Comparison of ENCODE assay signal across 8 cellular contexts in the genomic region with DNA sequence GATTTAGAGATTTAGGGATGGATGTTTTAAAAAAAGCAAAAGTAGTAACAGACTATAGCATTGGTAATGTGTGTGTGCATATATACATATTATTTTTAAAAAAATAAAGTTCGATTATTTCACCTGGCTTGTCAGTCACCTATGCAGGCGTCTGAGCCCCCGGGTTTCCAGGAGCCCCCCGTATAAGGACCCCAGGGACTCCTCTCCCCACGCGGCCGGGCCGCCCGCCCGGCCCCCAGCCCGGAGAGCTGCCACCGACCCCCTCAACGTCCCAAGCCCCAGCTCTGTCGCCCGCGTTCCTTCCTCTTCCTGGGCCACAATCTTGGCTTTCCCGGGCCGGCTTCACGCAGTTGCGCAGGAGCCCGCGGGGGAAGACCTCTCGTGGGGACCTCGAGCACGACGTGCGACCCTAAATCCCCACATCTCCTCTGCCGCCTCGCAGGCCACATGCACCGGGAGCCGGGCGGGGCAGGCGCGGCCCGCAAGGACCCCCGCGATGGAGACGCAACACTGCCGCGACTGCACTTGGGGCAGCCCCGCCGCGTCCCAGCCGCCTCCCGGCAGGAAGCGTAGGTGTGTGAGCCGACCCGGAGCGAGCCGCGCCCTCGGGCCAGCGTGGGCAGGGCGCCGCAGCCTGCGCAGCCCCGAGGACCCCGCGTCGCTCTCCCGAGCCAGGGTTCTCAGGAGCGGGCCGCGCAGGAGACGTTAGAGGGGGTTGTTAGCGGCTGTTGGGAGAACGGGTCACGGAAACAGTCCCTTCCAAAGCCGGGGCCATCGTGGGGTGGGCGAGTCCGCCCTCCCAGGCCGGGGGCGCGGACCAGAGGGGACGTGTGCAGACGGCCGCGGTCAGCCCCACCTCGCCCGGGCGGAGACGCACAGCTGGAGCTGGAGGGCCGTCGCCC. TPM values are rescaled to one million over a fixed set of nuclear protein-coding genes. Genes with fewer than 3 reads are reported as not detected.
DNase-seq lines count a peak whose midpoint lies in the region; ATAC-seq and TF ChIP-seq lines count a peak whose summit lies in the region.

No MANE protein-coding gene starts in this region.

- H3K9me3 ChIP-seq in ascending aorta (no peaks in the 10 kb centered on the region), subcutaneous abdominal adipose tissue (ENCODE audit: control insufficient read depth in 5 of 5, low read length in 5 of 5) (no peaks in the 10 kb centered on the region)

- H3K27me3 ChIP-seq in ascending aorta (peaks cover 5% of the 10 kb centered on the region), subcutaneous abdominal adipose tissue (ENCODE audit: control insufficient read depth in 5 of 5, insufficient read depth in 4 of 5, low read length in 5 of 5) (peaks cover 10 to 35% (median 28%) of the 10 kb centered on the region in 5 donors)

- H3K4me3 ChIP-seq in ascending aorta: peak overlapping the region; percentile 59 to 77
- peak overlapping the region in 4 of 5 donors; percentile 50 to 69 (median 62) for H3K4me3 ChIP-seq in subcutaneous abdominal adipose tissue (ENCODE audit: low read depth in 1 of 5, low read length in 5 of 5)

- H3K36me3 ChIP-seq in ascending aorta: no peaks in the 10 kb centered on the region
- no peaks in the 10 kb centered on the region for H3K36me3 ChIP-seq in subcutaneous abdominal adipose tissue (ENCODE audit: control insufficient read depth in 5 of 5, insufficient read depth in 5 of 5, low read length in 5 of 5)

- ATAC-seq in HG02798 (IDR thresholded peaks at IDR 0.05; ENCODE audit: poor library complexity, unreplicated experiment) (peak; percentile 47), GM18498 (IDR thresholded peaks at IDR 0.05; ENCODE audit: unreplicated experiment) (no peak)

- intact Hi-C loops in ascending aorta (cut with DNase I): no loop called here

- no peak overlapping the region for H3K9ac ChIP-seq in subcutaneous abdominal adipose tissue (ENCODE audit: low read length in 5 of 5)

- H3K4me1 ChIP-seq in ascending aorta: peaks cover 9 to 20% of the 10 kb centered on the region in 2 donors
- peaks cover 0 to 29% (median 28%) of the 10 kb centered on the region in 5 donors for H3K4me1 ChIP-seq in subcutaneous abdominal adipose tissue (ENCODE audit: control insufficient read depth in 5 of 5, insufficient read depth in 5 of 5, low read length in 5 of 5)

- DNase-seq in Daoy (ENCODE audit: low read depth): peak; percentile 46
- no peak for DNase-seq in ascending aorta (ENCODE audit: low spot score in 2 of 2)
- DNase-seq in iPS-NIHi7 (ENCODE audit: extremely low spot score): peak; percentile 44
- DNase-seq in HUDEP-2 (lab: John Stamatoyannopoulos, UW; ENCODE audit: unreplicated experiment in 76 of 76): no peak
- no peak for DNase-seq in NCI-H2196 (lab: John Stamatoyannopoulos, UW; ENCODE audit: unreplicated experiment)

- no peak overlapping the region for H3K27ac ChIP-seq in ascending aorta
- no peak overlapping the region for H3K27ac ChIP-seq in subcutaneous abdominal adipose tissue (ENCODE audit: low read depth, low read length)

- TF ChIP-seq CTCF in ascending aorta (IDR thresholded peaks at IDR 0.05): no peak

RNA-seq across cellular contexts. Expression of a gene that starts 0.8 kb away (rescaled TPM):
- total RNA-seq in Daoy (2014; rRNA removed; shearing (Covaris generic)): 3.1 and 4.9 TPM in 2 replicates
- total RNA-seq in ascending aorta: not detected

Comparison
In these comparisons a context has a peak if more than half of its experiments do, and no peak if none do; other contexts are left out.
1. DNase-seq: peak in Daoy (single experiment) and iPS-NIHi7 (single experiment); none in ascending aorta (0 of 2), HUDEP-2 (0 of 76) and NCI-H2196 (single experiment).